ENCODE assay signal across 1 cellular context in the genomic region with DNA sequence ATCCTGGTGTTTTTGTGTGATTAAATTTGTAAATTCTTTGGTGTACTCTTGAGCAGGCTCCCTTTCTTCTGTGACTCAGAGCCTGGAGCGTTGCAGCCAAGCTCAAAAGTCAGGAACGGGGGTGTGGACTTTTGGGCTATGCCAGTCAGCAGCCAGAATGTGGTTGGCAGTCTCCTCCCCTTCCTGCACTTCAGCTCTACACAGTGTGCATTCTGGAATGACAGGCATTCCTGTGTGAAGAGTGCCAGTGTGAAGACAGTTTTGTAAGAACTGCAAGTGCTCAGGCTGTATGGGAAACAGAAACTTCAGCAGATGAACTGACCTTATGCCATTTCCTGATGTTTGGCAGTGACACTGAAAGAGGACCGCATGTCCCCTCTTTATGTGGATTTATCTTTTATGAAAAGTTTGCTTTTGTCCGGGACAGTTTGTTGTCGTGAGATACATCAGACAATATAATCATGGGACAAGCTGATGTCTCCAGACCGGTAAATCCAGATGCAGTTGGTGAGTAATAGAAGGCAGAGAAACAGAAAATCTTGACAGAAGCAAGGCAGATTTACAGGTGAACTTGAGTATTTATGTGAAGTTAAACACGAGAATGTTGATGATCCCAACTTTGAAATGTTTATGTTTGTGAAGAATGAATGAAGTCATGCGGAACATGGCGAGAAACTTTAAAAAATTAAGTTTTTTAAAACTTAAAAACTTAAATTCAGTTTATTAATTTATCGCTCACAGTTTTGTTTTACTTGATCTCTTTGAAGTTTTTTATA.
A peak's percentile ranks its signal among the peaks of the same experiment; 100 is the strongest.
TF ChIP-seq lines count a peak whose summit lies in the region.

No MANE protein-coding gene starts in this region.

TF ChIP-seq in HepG2, 621 proteins besides CTCF, POLR2A, EP300 and RAD21 (continued from another document and continues in another):
- TF ChIP-seq POLR2AphosphoS5 (IDR thresholded peaks at IDR 0.05; ENCODE audit: low read depth, low read length), result peak; percentile 75
- peak; percentile 96; the same call in 1 of the 2 replicates for TF ChIP-seq ZNF292 (CRISPR knock-in tag; IDR thresholded peaks at IDR 0.05; ENCODE audit: borderline replicate concordance, low read depth)
- TF ChIP-seq ELF3 (CRISPR knock-in tag; IDR thresholded peaks at IDR 0.05), result peak; percentile 41; the same call in 1 of the 2 replicates
- TF ChIP-seq FOXA3 (CRISPR knock-in tag; IDR thresholded peaks at IDR 0.05), result peak; percentile 36; the same call in 1 of the 2 replicates
- peak; percentile 21; the same call in 1 of the 2 replicates for TF ChIP-seq HMG20A (CRISPR knock-in tag; IDR thresholded peaks at IDR 0.05; ENCODE audit: borderline replicate concordance)
- no peak for TF ChIP-seq TBP (CRISPR knock-in tag; IDR thresholded peaks at IDR 0.05)
- TF ChIP-seq, protein P1, sequence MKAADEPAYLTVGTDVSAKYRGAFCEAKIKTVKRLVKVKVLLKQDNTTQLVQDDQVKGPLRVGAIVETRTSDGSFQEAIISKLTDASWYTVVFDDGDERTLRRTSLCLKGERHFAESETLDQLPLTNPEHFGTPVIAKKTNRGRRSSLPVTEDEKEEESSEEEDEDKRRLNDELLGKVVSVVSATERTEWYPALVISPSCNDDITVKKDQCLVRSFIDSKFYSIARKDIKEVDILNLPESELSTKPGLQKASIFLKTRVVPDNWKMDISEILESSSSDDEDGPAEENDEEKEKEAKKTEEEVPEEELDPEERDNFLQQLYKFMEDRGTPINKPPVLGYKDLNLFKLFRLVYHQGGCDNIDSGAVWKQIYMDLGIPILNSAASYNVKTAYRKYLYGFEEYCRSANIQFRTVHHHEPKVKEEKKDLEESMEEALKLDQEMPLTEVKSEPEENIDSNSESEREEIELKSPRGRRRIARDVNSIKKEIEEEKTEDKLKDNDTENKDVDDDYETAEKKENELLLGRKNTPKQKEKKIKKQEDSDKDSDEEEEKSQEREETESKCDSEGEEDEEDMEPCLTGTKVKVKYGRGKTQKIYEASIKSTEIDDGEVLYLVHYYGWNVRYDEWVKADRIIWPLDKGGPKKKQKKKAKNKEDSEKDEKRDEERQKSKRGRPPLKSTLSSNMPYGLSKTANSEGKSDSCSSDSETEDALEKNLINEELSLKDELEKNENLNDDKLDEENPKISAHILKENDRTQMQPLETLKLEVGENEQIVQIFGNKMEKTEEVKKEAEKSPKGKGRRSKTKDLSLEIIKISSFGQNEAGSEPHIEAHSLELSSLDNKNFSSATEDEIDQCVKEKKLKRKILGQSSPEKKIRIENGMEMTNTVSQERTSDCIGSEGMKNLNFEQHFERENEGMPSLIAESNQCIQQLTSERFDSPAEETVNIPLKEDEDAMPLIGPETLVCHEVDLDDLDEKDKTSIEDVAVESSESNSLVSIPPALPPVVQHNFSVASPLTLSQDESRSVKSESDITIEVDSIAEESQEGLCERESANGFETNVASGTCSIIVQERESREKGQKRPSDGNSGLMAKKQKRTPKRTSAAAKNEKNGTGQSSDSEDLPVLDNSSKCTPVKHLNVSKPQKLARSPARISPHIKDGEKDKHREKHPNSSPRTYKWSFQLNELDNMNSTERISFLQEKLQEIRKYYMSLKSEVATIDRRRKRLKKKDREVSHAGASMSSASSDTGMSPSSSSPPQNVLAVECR (CRISPR knock-in tag; IDR thresholded peaks at IDR 0.05; ENCODE audit: borderline replicate concordance), result peak; percentile 58; the same call in 1 of the 2 replicates
- TF ChIP-seq, protein P2, sequence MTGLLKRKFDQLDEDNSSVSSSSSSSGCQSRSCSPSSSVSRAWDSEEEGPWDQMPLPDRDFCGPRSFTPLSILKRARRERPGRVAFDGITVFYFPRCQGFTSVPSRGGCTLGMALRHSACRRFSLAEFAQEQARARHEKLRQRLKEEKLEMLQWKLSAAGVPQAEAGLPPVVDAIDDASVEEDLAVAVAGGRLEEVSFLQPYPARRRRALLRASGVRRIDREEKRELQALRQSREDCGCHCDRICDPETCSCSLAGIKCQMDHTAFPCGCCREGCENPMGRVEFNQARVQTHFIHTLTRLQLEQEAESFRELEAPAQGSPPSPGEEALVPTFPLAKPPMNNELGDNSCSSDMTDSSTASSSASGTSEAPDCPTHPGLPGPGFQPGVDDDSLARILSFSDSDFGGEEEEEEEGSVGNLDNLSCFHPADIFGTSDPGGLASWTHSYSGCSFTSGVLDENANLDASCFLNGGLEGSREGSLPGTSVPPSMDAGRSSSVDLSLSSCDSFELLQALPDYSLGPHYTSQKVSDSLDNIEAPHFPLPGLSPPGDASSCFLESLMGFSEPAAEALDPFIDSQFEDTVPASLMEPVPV (CRISPR knock-in tag; IDR thresholded peaks at IDR 0.05), result no peak
- no peak for TF ChIP-seq ZNF670 (CRISPR knock-in tag; IDR thresholded peaks at IDR 0.05; ENCODE audit: borderline replicate concordance)
- peak; percentile 61 for TF ChIP-seq MEIS2 (CRISPR knock-in tag; IDR thresholded peaks at IDR 0.05)
- TF ChIP-seq ZNF235 (CRISPR knock-in tag; IDR thresholded peaks at IDR 0.05; ENCODE audit: borderline replicate concordance), result no peak
- TF ChIP-seq, protein P3, sequence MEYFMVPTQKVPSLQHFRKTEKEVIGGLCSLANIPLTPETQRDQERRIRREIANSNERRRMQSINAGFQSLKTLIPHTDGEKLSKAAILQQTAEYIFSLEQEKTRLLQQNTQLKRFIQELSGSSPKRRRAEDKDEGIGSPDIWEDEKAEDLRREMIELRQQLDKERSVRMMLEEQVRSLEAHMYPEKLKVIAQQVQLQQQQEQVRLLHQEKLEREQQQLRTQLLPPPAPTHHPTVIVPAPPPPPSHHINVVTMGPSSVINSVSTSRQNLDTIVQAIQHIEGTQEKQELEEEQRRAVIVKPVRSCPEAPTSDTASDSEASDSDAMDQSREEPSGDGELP (IDR thresholded peaks at IDR 0.05; ENCODE audit: borderline replicate concordance, low read depth), result 0 out of 2 replicates have a peak, but pooled peaks have one; percentile 20
- TF ChIP-seq ZNF780A (CRISPR knock-in tag; IDR thresholded peaks at IDR 0.05), result no peak
- no peak for TF ChIP-seq CHD4 (IDR thresholded peaks at IDR 0.05; ENCODE audit: borderline replicate concordance, low read length)
- peak; percentile 73; the same call in 1 of the 2 replicates for TF ChIP-seq ZNF331 (CRISPR knock-in tag; IDR thresholded peaks at IDR 0.05)
- TF ChIP-seq ZBTB21 (CRISPR knock-in tag; IDR thresholded peaks at IDR 0.05), result no peak
- TF ChIP-seq TBX3 (IDR thresholded peaks at IDR 0.05; ENCODE audit: borderline replicate concordance), result no peak
- 0 out of 2 replicates have a peak, but pooled peaks have one; percentile 27 for TF ChIP-seq ZNF598 (CRISPR knock-in tag; IDR thresholded peaks at IDR 0.05; ENCODE audit: borderline replicate concordance)
- TF ChIP-seq, protein P4, sequence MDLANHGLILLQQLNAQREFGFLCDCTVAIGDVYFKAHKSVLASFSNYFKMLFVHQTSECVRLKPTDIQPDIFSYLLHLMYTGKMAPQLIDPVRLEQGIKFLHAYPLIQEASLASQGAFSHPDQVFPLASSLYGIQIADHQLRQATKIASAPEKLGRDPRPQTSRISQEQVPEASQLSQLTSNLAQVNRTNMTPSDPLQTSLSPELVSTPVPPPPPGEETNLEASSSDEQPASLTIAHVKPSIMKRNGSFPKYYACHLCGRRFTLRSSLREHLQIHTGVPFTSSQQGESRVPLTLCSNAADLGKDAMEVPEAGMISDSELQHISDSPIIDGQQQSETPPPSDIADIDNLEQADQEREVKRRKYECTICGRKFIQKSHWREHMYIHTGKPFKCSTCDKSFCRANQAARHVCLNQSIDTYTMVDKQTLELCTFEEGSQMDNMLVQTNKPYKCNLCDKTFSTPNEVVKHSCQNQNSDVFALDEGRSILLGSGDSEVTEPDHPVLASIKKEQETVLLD (CRISPR knock-in tag; IDR thresholded peaks at IDR 0.05; ENCODE audit: low read depth), result peak; percentile 36; the same call in 1 of the 2 replicates
- TF ChIP-seq FOXO1 (CRISPR knock-in tag; IDR thresholded peaks at IDR 0.05), result peak; percentile 49; the same call in 1 of the 2 replicates
- TF ChIP-seq NCOA2 (CRISPR knock-in tag; IDR thresholded peaks at IDR 0.05), result peak; percentile 14; the same call in 1 of the 2 replicates
- peak; percentile 42; the same call in 1 of the 2 replicates for TF ChIP-seq NCOR1 (IDR thresholded peaks at IDR 0.05; ENCODE audit: borderline replicate concordance, low read length)
- TF ChIP-seq ZNF441 (CRISPR knock-in tag; IDR thresholded peaks at IDR 0.05; ENCODE audit: borderline replicate concordance), result no peak
- 0 out of 2 replicates have a peak, but pooled peaks have one; percentile 23 for TF ChIP-seq REPIN1 (CRISPR knock-in tag; IDR thresholded peaks at IDR 0.05; ENCODE audit: borderline replicate concordance, low read depth)
- no peak for TF ChIP-seq MED8 (CRISPR knock-in tag; IDR thresholded peaks at IDR 0.05; ENCODE audit: insufficient replicate concordance)
- peak; percentile 53; the same call in 1 of the 2 replicates for TF ChIP-seq SIN3A (IDR thresholded peaks at IDR 0.05; ENCODE audit: borderline replicate concordance, low read depth, low read length)
- TF ChIP-seq MYC (CRISPR knock-in tag; IDR thresholded peaks at IDR 0.05; ENCODE audit: borderline replicate concordance), result no peak
- TF ChIP-seq MAF1 (CRISPR knock-in tag; IDR thresholded peaks at IDR 0.05; ENCODE audit: borderline replicate concordance), result no peak
- TF ChIP-seq, protein P5, sequence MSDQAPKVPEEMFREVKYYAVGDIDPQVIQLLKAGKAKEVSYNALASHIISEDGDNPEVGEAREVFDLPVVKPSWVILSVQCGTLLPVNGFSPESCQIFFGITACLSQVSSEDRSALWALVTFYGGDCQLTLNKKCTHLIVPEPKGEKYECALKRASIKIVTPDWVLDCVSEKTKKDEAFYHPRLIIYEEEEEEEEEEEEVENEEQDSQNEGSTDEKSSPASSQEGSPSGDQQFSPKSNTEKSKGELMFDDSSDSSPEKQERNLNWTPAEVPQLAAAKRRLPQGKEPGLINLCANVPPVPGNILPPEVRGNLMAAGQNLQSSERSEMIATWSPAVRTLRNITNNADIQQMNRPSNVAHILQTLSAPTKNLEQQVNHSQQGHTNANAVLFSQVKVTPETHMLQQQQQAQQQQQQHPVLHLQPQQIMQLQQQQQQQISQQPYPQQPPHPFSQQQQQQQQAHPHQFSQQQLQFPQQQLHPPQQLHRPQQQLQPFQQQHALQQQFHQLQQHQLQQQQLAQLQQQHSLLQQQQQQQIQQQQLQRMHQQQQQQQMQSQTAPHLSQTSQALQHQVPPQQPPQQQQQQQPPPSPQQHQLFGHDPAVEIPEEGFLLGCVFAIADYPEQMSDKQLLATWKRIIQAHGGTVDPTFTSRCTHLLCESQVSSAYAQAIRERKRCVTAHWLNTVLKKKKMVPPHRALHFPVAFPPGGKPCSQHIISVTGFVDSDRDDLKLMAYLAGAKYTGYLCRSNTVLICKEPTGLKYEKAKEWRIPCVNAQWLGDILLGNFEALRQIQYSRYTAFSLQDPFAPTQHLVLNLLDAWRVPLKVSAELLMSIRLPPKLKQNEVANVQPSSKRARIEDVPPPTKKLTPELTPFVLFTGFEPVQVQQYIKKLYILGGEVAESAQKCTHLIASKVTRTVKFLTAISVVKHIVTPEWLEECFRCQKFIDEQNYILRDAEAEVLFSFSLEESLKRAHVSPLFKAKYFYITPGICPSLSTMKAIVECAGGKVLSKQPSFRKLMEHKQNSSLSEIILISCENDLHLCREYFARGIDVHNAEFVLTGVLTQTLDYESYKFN (CRISPR knock-in tag; conservative IDR thresholded peaks at IDR 0.05), result peak; percentile 65; the same call in 1 of the 2 replicates
- TF ChIP-seq TBX2 (CRISPR knock-in tag; IDR thresholded peaks at IDR 0.05; ENCODE audit: borderline replicate concordance), result no peak; the same call in 1 of the 2 replicates
- TF ChIP-seq PCBP1 (IDR thresholded peaks at IDR 0.05; ENCODE audit: borderline replicate concordance, low read depth, low read length), result no peak
- TF ChIP-seq CEBPG (CRISPR knock-in tag; IDR thresholded peaks at IDR 0.05), result peak; percentile 49
- peak; percentile 52; the same call in 1 of the 2 replicates for TF ChIP-seq KMT2A (CRISPR knock-in tag; IDR thresholded peaks at IDR 0.05)
- peak; percentile 80; the same call in 1 of the 2 replicates for TF ChIP-seq DR1 (CRISPR knock-in tag; IDR thresholded peaks at IDR 0.05)
- TF ChIP-seq, protein P6, sequence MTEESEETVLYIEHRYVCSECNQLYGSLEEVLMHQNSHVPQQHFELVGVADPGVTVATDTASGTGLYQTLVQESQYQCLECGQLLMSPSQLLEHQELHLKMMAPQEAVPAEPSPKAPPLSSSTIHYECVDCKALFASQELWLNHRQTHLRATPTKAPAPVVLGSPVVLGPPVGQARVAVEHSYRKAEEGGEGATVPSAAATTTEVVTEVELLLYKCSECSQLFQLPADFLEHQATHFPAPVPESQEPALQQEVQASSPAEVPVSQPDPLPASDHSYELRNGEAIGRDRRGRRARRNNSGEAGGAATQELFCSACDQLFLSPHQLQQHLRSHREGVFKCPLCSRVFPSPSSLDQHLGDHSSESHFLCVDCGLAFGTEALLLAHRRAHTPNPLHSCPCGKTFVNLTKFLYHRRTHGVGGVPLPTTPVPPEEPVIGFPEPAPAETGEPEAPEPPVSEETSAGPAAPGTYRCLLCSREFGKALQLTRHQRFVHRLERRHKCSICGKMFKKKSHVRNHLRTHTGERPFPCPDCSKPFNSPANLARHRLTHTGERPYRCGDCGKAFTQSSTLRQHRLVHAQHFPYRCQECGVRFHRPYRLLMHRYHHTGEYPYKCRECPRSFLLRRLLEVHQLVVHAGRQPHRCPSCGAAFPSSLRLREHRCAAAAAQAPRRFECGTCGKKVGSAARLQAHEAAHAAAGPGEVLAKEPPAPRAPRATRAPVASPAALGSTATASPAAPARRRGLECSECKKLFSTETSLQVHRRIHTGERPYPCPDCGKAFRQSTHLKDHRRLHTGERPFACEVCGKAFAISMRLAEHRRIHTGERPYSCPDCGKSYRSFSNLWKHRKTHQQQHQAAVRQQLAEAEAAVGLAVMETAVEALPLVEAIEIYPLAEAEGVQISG (CRISPR knock-in tag; IDR thresholded peaks at IDR 0.05), result no peak
- no peak for TF ChIP-seq ZNF879 (CRISPR knock-in tag; IDR thresholded peaks at IDR 0.05)
- TF ChIP-seq RCOR2 (CRISPR knock-in tag; IDR thresholded peaks at IDR 0.05), result no peak
- peak; percentile 64 for TF ChIP-seq HNF4A (CRISPR knock-in tag; IDR thresholded peaks at IDR 0.05)
- TF ChIP-seq IKZF1 (IDR thresholded peaks at IDR 0.05), result no peak
- TF ChIP-seq, protein P7, sequence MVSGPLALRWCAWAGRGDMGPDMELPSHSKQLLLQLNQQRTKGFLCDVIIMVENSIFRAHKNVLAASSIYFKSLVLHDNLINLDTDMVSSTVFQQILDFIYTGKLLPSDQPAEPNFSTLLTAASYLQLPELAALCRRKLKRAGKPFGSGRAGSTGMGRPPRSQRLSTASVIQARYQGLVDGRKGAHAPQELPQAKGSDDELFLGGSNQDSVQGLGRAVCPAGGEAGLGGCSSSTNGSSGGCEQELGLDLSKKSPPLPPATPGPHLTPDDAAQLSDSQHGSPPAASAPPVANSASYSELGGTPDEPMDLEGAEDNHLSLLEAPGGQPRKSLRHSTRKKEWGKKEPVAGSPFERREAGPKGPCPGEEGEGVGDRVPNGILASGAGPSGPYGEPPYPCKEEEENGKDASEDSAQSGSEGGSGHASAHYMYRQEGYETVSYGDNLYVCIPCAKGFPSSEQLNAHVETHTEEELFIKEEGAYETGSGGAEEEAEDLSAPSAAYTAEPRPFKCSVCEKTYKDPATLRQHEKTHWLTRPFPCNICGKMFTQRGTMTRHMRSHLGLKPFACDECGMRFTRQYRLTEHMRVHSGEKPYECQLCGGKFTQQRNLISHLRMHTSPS (CRISPR knock-in tag; IDR thresholded peaks at IDR 0.05; ENCODE audit: low read depth), result peak; percentile 91
- TF ChIP-seq ELF1 (CRISPR knock-in tag; IDR thresholded peaks at IDR 0.05), result peak; percentile 36; the same call in 1 of the 2 replicates
- TF ChIP-seq TEAD3 (CRISPR knock-in tag; optimal IDR thresholded peaks at IDR 0.05; ENCODE audit: borderline replicate concordance), result peak; percentile 99
- peak; percentile 19; the same call in 1 of the 2 replicates for TF ChIP-seq BCL6 (CRISPR knock-in tag; IDR thresholded peaks at IDR 0.05)
- 0 out of 2 replicates have a peak, but pooled peaks have one; percentile 25 for TF ChIP-seq TARDBP (CRISPR knock-in tag; IDR thresholded peaks at IDR 0.05)
- peak; percentile 73 for TF ChIP-seq ZNF792 (CRISPR knock-in tag; IDR thresholded peaks at IDR 0.05)
- peak; percentile 49; the same call in 1 of the 2 replicates for TF ChIP-seq HOXA3 (CRISPR knock-in tag; IDR thresholded peaks at IDR 0.05)
